In the genomic region with DNA sequence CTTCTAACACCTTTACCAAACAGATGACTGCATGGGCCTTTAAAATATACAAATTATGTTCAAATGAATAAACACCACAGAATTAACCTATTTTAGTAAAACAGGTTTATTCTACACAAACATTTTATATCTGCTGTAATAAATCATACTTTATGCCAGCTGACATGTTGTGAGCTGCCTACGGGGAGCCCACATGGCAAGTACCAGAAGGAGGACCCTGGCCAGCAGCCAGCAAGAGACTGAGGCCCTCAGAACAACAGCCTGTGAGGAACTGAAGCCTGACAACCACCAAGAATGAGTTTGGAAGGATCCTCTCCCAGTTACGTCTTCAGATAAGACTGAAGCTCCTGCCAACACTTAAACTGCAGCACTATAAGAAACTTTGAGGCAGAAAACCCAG, we compare ENCODE assay signal across 1 cellular context.
TF ChIP-seq lines count a peak whose summit lies in the region.

No MANE protein-coding gene starts in this region.

TF ChIP-seq in WTC11, 78 proteins besides CTCF, POLR2A, EP300 and RAD21 (continued from another document):
- TF ChIP-seq, protein P1, sequence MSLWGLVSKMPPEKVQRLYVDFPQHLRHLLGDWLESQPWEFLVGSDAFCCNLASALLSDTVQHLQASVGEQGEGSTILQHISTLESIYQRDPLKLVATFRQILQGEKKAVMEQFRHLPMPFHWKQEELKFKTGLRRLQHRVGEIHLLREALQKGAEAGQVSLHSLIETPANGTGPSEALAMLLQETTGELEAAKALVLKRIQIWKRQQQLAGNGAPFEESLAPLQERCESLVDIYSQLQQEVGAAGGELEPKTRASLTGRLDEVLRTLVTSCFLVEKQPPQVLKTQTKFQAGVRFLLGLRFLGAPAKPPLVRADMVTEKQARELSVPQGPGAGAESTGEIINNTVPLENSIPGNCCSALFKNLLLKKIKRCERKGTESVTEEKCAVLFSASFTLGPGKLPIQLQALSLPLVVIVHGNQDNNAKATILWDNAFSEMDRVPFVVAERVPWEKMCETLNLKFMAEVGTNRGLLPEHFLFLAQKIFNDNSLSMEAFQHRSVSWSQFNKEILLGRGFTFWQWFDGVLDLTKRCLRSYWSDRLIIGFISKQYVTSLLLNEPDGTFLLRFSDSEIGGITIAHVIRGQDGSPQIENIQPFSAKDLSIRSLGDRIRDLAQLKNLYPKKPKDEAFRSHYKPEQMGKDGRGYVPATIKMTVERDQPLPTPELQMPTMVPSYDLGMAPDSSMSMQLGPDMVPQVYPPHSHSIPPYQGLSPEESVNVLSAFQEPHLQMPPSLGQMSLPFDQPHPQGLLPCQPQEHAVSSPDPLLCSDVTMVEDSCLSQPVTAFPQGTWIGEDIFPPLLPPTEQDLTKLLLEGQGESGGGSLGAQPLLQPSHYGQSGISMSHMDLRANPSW (CRISPR knock-in tag; conservative IDR thresholded peaks at IDR 0.05; ENCODE audit: low read depth) = no peak
- TF ChIP-seq MXD4 (CRISPR knock-in tag; IDR thresholded peaks at IDR 0.05; ENCODE audit: borderline replicate concordance) (no peak), ZNF671 (CRISPR knock-in tag; IDR thresholded peaks at IDR 0.05) (no peak), FOXP1 (CRISPR knock-in tag; IDR thresholded peaks at IDR 0.05; ENCODE audit: borderline replicate concordance) (no peak), FOXJ3 (CRISPR knock-in tag; IDR thresholded peaks at IDR 0.05; ENCODE audit: borderline replicate concordance) (no peak)
